ENCODE assay signal across 14 cellular contexts in genomic region chr22:37370306-37370979, GRCh38. TPM values are rescaled to one million over a fixed set of nuclear protein-coding genes. Genes with fewer than 3 reads are reported as not detected.
DNase-seq lines count a peak whose midpoint lies in the region; ATAC-seq and TF ChIP-seq lines count a peak whose summit lies in the region.
"Had no signal": no experiment of that assay in that cellular context is flagged by ENCODE, and none has a peak within 500 bp of the region (broad histone marks: within the 10 kb centered on the region; RNA-seq: fewer than 3 reads in every experiment).

No MANE protein-coding gene starts in this region.

- no peak overlapping the region for H3K27ac Mint-ChIP-seq in activated naive CD8-positive, alpha-beta T cell treated with anti-CD3 and anti-CD28 coated beads, Interleukin-2, amount 50 U/mL, for 24 hours

- H3K27me3 ChIP-seq in Karpas-422 (ENCODE audit: low read length) (no peaks in the 10 kb centered on the region), OCI-LY3 (ENCODE audit: low read depth, low read length) (peaks cover 11% of the 10 kb centered on the region), stomach (peaks cover 0 to 46% (median 11%) of the 10 kb centered on the region in 3 donors), HAP-1 (ENCODE audit: low read depth) (no peaks in the 10 kb centered on the region)

- H3K9ac ChIP-seq in Karpas-422 (ENCODE audit: low read length) (peak overlapping the region; percentile 41), OCI-LY3 (ENCODE audit: low read length) (peak overlapping the region; percentile 14; the same call in 1 of the 2 replicates)

- H3K27ac ChIP-seq in Karpas-422 (ENCODE audit: low read length): peak overlapping the region; percentile 50; the same call in 1 of the 2 replicates
- peak overlapping the region; percentile 3; the same call in 1 of the 2 replicates for H3K27ac ChIP-seq in OCI-LY3 (ENCODE audit: low read length)
- no peak overlapping the region for H3K27ac ChIP-seq in stomach
- H3K27ac ChIP-seq: esophagus squamous epithelium had no signal

- H3K9me3 ChIP-seq in Karpas-422 (ENCODE audit: low read length) (no peaks in the 10 kb centered on the region), OCI-LY3 (ENCODE audit: insufficient read depth, low read length) (no peaks in the 10 kb centered on the region), stomach (no peaks in the 10 kb centered on the region), HAP-1 (no peaks in the 10 kb centered on the region)
- H3K9me3 ChIP-seq: esophagus squamous epithelium had no signal

- ATAC-seq in left cardiac atrium (peak in 1 of 2 donors; percentile 60), GM19395 (IDR thresholded peaks at IDR 0.05; ENCODE audit: unreplicated experiment) (no peak)
- no peak for ATAC-seq in activated naive CD8-positive, alpha-beta T cell treated with anti-CD3 and anti-CD28 coated beads, Interleukin-2, amount 50 U/mL, for 24 hours
- ATAC-seq: activated CD4-positive, CD25-positive, alpha-beta regulatory T cell treated with anti-CD3 and anti-CD28 coated beads, Interleukin-2, amount 50 U/mL, for 24 hours; naive thymus-derived CD8-positive, alpha-beta T cell had no signal

- no peak overlapping the region for H3K4me3 Mint-ChIP-seq in activated naive CD8-positive, alpha-beta T cell treated with anti-CD3 and anti-CD28 coated beads, Interleukin-2, amount 50 U/mL, for 24 hours
- H3K4me3 Mint-ChIP-seq: naive thymus-derived CD8-positive, alpha-beta T cell had no signal

- DNase-seq in Karpas-422: peak; percentile 53
- peak; percentile 53 for DNase-seq in left cardiac atrium
- peak; percentile 29 for DNase-seq in stomach
- DNase-seq in HAP-1 (ENCODE audit: low spot score in 2 of 2): no peak
- DNase-seq in activated naive CD8-positive, alpha-beta T cell treated with anti-CD3 and anti-CD28 coated beads, Interleukin-2, amount 50 U/mL, for 24 hours: no peak
- DNase-seq: activated effector memory CD4-positive, alpha-beta T cell treated with anti-CD3 and anti-CD28 coated beads, Interleukin-2, amount 50 U/mL, for 16 hours; caudate nucleus; esophagus squamous epithelium; naive thymus-derived CD8-positive, alpha-beta T cell; SHP77 treated with DMSO at 0.1 percent for 48 hours; stimulated activated CD4-positive, alpha-beta T cell treated with anti-CD3 and anti-CD28 coated beads, Interleukin-12 subunit alpha, Interleukin-12 subunit beta, amount 100 ng/mL, for 4 hours had no signal

- H4K20me1 ChIP-seq in Karpas-422 (ENCODE audit: insufficient read depth, low read depth, low read length): no peaks in the 10 kb centered on the region
- no peaks in the 10 kb centered on the region for H4K20me1 ChIP-seq in OCI-LY3 (ENCODE audit: insufficient read depth, low read length)

- no peaks in the 10 kb centered on the region for H3K36me3 ChIP-seq in Karpas-422 (ENCODE audit: insufficient read depth, low read length)
- H3K36me3 ChIP-seq in OCI-LY3 (replicated peaks; ENCODE audit: low read depth, low read length): no peaks in the 10 kb centered on the region
- no peaks in the 10 kb centered on the region for H3K36me3 ChIP-seq in stomach
- H3K36me3 ChIP-seq in HAP-1 (replicated peaks): no peaks in the 10 kb centered on the region
- H3K36me3 ChIP-seq: esophagus squamous epithelium had no signal

- intact Hi-C loops in left cardiac atrium (cut with DNase I): no loop called here
- intact Hi-C loops in stomach (cut with DNase I; ENCODE audit: low total_unique reads): no loop called here

- TF ChIP-seq CTCF in OCI-LY3 (IDR thresholded peaks at IDR 0.05; ENCODE audit: low read depth, low read length): no peak
- TF ChIP-seq CTCF in stomach (IDR thresholded peaks at IDR 0.05): no peak

- H2AFZ ChIP-seq in Karpas-422 (ENCODE audit: low read length) (peak overlapping the region; percentile 83), OCI-LY3 (ENCODE audit: low read depth, low read length) (peak overlapping the region; percentile 88)

- peaks cover 42% of the 10 kb centered on the region for H3K4me1 ChIP-seq in Karpas-422 (ENCODE audit: low read length)
- H3K4me1 ChIP-seq in OCI-LY3 (ENCODE audit: low read length): peaks cover 26% of the 10 kb centered on the region
- no peaks in the 10 kb centered on the region for H3K4me1 ChIP-seq in stomach
- H3K4me1 ChIP-seq in HAP-1: no peaks in the 10 kb centered on the region
- H3K4me1 ChIP-seq: esophagus squamous epithelium had no signal

- H3K79me2 ChIP-seq in Karpas-422 (ENCODE audit: low read length) (no peaks in the 10 kb centered on the region), OCI-LY3 (ENCODE audit: low read length) (no peaks in the 10 kb centered on the region)

- H3K9me2 ChIP-seq in Karpas-422 (replicated peaks; ENCODE audit: insufficient read depth, low read length): no peaks in the 10 kb centered on the region

- H3K27me3 Mint-ChIP-seq in activated naive CD8-positive, alpha-beta T cell treated with anti-CD3 and anti-CD28 coated beads, Interleukin-2, amount 50 U/mL, for 24 hours: no peaks in the 10 kb centered on the region

- H3K4me1 Mint-ChIP-seq in activated naive CD8-positive, alpha-beta T cell treated with anti-CD3 and anti-CD28 coated beads, Interleukin-2, amount 50 U/mL, for 24 hours: peaks cover 2% of the 10 kb centered on the region

- in situ Hi-C loops in HAP-1 (cut with MboI; ENCODE audit: low sequenced_read_pairs): no loop called here

- 52 to 64% (median 54%) methylated on average over 11 to 12 of the region's 12 CpGs for WGBS in stomach, 5 donors

- no peak for TF ChIP-seq POLR2A in stomach (IDR thresholded peaks at IDR 0.05)

- H3K4me2 ChIP-seq in Karpas-422 (ENCODE audit: low read depth, low read length, poor library complexity, severe bottlenecking): peak overlapping the region; percentile 47
- peak overlapping the region; percentile 43 for H3K4me2 ChIP-seq in OCI-LY3 (ENCODE audit: low read length)

- TF ChIP-seq EP300 in stomach (IDR thresholded peaks at IDR 0.05): no peak

- H3K36me3 Mint-ChIP-seq in activated naive CD8-positive, alpha-beta T cell treated with anti-CD3 and anti-CD28 coated beads, Interleukin-2, amount 50 U/mL, for 24 hours (ENCODE audit: low read depth): no peaks in the 10 kb centered on the region
- H3K36me3 Mint-ChIP-seq: naive thymus-derived CD8-positive, alpha-beta T cell had no signal

- H3K9me3 Mint-ChIP-seq in activated naive CD8-positive, alpha-beta T cell treated with anti-CD3 and anti-CD28 coated beads, Interleukin-2, amount 50 U/mL, for 24 hours: no peaks in the 10 kb centered on the region
- H3K9me3 Mint-ChIP-seq: naive thymus-derived CD8-positive, alpha-beta T cell had no signal

- H3K4me3 ChIP-seq in Karpas-422 (ENCODE audit: low read length) (peak overlapping the region; percentile 25; the same call in 1 of the 2 replicates), OCI-LY3 (ENCODE audit: low read length) (no peak overlapping the region; the same call in 1 of the 2 replicates), stomach (no peak overlapping the region), HAP-1 (no peak overlapping the region)
- H3K4me3 ChIP-seq: esophagus squamous epithelium had no signal

RNA-seq across cellular contexts. Expression of gene ELFN2, which starts 56.8 kb away (rescaled TPM):
- not detected in 2 replicates for total RNA-seq in Karpas-422 (2014; rRNA removed; shearing (Covaris generic); ENCODE audit: low replicate concordance)
- total RNA-seq in left cardiac atrium (under 1 TPM in 1 of 2 donors, not detected in 1; 0.05 TPM), stomach (under 1 TPM in 2 of 5 donors, not detected in 3; 0.18 to 0.89 TPM)
- polyA plus RNA-seq in stomach: under 1 TPM in 1 of 3 donors, not detected in 2; 0.03 TPM
- total RNA-seq: esophagus squamous epithelium had no signal
- polyA plus RNA-seq: naive thymus-derived CD8-positive, alpha-beta T cell had no signal

Comparison
In these comparisons a context has a peak if more than half of its experiments do, and no peak if none do; other contexts are left out.
1. DNase-seq: peak in Karpas-422 (single experiment), left cardiac atrium (single experiment) and stomach (single experiment); none in HAP-1 (0 of 2) and activated naive CD8-positive, alpha-beta T cell treated with anti-CD3 and anti-CD28 coated beads, Interleukin-2, amount 50 U/mL, for 24 hours (single experiment).
2. H3K27ac ChIP-seq: peak in Karpas-422 (single experiment) and OCI-LY3 (single experiment); none in stomach (0 of 5).